12 cellular contexts compared by ENCODE assay signal in genomic region chr7:139745330-139746143, GRCh38. TPM values are rescaled to one million over a fixed set of nuclear protein-coding genes. Genes with fewer than 3 reads are reported as not detected.
DNase-seq lines count a peak whose midpoint lies in the region; ATAC-seq and TF ChIP-seq lines count a peak whose summit lies in the region.
"Had no signal": no experiment of that assay in that cellular context is flagged by ENCODE, and none has a peak within 500 bp of the region (broad histone marks: within the 10 kb centered on the region; RNA-seq: fewer than 3 reads in every experiment).

No MANE protein-coding gene starts in this region.

- H3K79me2 ChIP-seq in GM23338 (replicated peaks; ENCODE audit: insufficient read depth) (peaks cover 33% of the 10 kb centered on the region), osteoblast (ENCODE audit: insufficient read depth, low read length) (peaks cover 100% of the 10 kb centered on the region), Karpas-422 (ENCODE audit: low read length) (no peaks in the 10 kb centered on the region)

- H4K20me1 ChIP-seq in GM23338 (replicated peaks; ENCODE audit: insufficient read depth), result no peaks in the 10 kb centered on the region; the same call in 1 of the 2 replicates
- H4K20me1 ChIP-seq in osteoblast (ENCODE audit: insufficient read depth, low read length), result peaks cover 34% of the 10 kb centered on the region
- no peaks in the 10 kb centered on the region for H4K20me1 ChIP-seq in Karpas-422 (ENCODE audit: insufficient read depth, low read depth, low read length)

- no peaks in the 10 kb centered on the region for H3K9me3 ChIP-seq in osteoblast (ENCODE audit: low read depth, low read length)
- H3K9me3 ChIP-seq in Karpas-422 (ENCODE audit: low read length), result no peaks in the 10 kb centered on the region
- H3K9me3 ChIP-seq in ovary, result no peaks in the 10 kb centered on the region
- H3K9me3 ChIP-seq: vagina had no signal

- TF ChIP-seq POLR2A in ovary (IDR thresholded peaks at IDR 0.05), result no peak

- H3K36me3 Mint-ChIP-seq in GM23338 (ENCODE audit: low read depth) (no peaks in the 10 kb centered on the region), glutamatergic neuron (ENCODE audit: unreplicated experiment) (no peaks in the 10 kb centered on the region)

- TF ChIP-seq CTCF in GM23338 (conservative IDR thresholded peaks at IDR 0.05; ENCODE audit: low read depth in 2 of 2) (no peak), RWPE1 (conservative IDR thresholded peaks at IDR 0.05; ENCODE audit: low read depth) (no peak), glutamatergic neuron (IDR thresholded peaks at IDR 0.05; ENCODE audit: partially characterized antibody, unreplicated experiment) (no peak), osteoblast (IDR thresholded peaks at IDR 0.05; ENCODE audit: extremely low read depth, low read depth, low read length) (no peak), ovary (IDR thresholded peaks at IDR 0.05) (no peak)

- 32 to 37% (median 34%) methylated on average over 11 of the region's 11 CpGs for WGBS in ovary, 3 donors

- TF ChIP-seq EP300 in ovary (IDR thresholded peaks at IDR 0.05), result no peak

- H3K4me3 Mint-ChIP-seq in GM23338 (no peak overlapping the region), glutamatergic neuron (ENCODE audit: unreplicated experiment) (peak overlapping the region; percentile 7)
- H3K4me3 Mint-ChIP-seq: activated CD8-positive, alpha-beta T cell treated with anti-CD3 and anti-CD28 coated beads for 36 hours had no signal

- H3K27ac ChIP-seq in GM23338 (ENCODE audit: low read depth) (peak overlapping the region; percentile 50; the same call in 1 of the 2 replicates), RWPE1 (peak overlapping the region; percentile 42), osteoblast (ENCODE audit: low read depth, low read length) (peak overlapping the region; percentile 68), Karpas-422 (ENCODE audit: low read length) (no peak overlapping the region), ovary (no peak overlapping the region)
- H3K27ac ChIP-seq: vagina had no signal

- intact Hi-C loops in ovary (cut with DNase I), result loop anchor here in 1 of 4 donors (10.0 kb wide), 1 partner anchor 91 kb away; no protein-coding TSS in a partner anchor

- H3K4me1 Mint-ChIP-seq in GM23338, result peaks cover 22% of the 10 kb centered on the region
- peaks cover 33% of the 10 kb centered on the region for H3K4me1 Mint-ChIP-seq in glutamatergic neuron (ENCODE audit: low read depth, unreplicated experiment)

- H3K9me2 ChIP-seq in GM23338 (ENCODE audit: insufficient read depth) (no peaks in the 10 kb centered on the region), Karpas-422 (replicated peaks; ENCODE audit: insufficient read depth, low read length) (no peaks in the 10 kb centered on the region)

- no peak for DNase-seq in GM23338 (ENCODE audit: low spot score)
- DNase-seq in RWPE1 (ENCODE audit: low spot score), result no peak
- DNase-seq in glutamatergic neuron, result no peak
- DNase-seq in osteoblast (ENCODE audit: insufficient read length, low spot score, missing footprints), result no peak
- no peak for DNase-seq in Karpas-422
- no peak for DNase-seq in ovary
- DNase-seq in RPMI8226, result no peak
- DNase-seq: activated CD8-positive, alpha-beta T cell treated with anti-CD3 and anti-CD28 coated beads for 36 hours; amniotic stem cell; DMS153 had no signal

- POLR2A ChIA-PET in RWPE1 (lab: Yijun Ruan, JAX; ENCODE audit: low non-redundant PET), result no interaction called here

- H3K9me3 Mint-ChIP-seq in GM23338 (no peaks in the 10 kb centered on the region), glutamatergic neuron (ENCODE audit: unreplicated experiment) (peaks cover 3% of the 10 kb centered on the region)
- H3K9me3 Mint-ChIP-seq: activated CD8-positive, alpha-beta T cell treated with anti-CD3 and anti-CD28 coated beads for 36 hours had no signal

- H3K4me3 ChIP-seq in GM23338 (no peak overlapping the region), osteoblast (ENCODE audit: insufficient read depth, low read length) (no peak overlapping the region), Karpas-422 (ENCODE audit: low read length) (no peak overlapping the region), ovary (no peak overlapping the region)
- H3K4me3 ChIP-seq: vagina had no signal

- no peaks in the 10 kb centered on the region for H3F3A ChIP-seq in GM23338 (replicated peaks; ENCODE audit: low read depth)

- ATAC-seq in GM23338 (peak; percentile 79), GM21515 (IDR thresholded peaks at IDR 0.05; ENCODE audit: unreplicated experiment) (no peak)
- ATAC-seq: activated CD8-positive, alpha-beta T cell treated with anti-CD3 and anti-CD28 coated beads for 36 hours had no signal

- no peaks in the 10 kb centered on the region for H3K36me3 ChIP-seq in GM23338 (ENCODE audit: insufficient read depth)
- no peaks in the 10 kb centered on the region for H3K36me3 ChIP-seq in osteoblast (ENCODE audit: insufficient read depth, low read length)
- H3K36me3 ChIP-seq in Karpas-422 (ENCODE audit: insufficient read depth, low read length), result no peaks in the 10 kb centered on the region
- no peaks in the 10 kb centered on the region for H3K36me3 ChIP-seq in ovary
- H3K36me3 ChIP-seq: vagina had no signal

- CTCF ChIA-PET in RWPE1 (lab: Yijun Ruan, JAX), result no interaction called here

- no peak overlapping the region for H3K9ac ChIP-seq in Karpas-422 (ENCODE audit: low read length)

- peak overlapping the region; percentile 53 for H3K27ac Mint-ChIP-seq in GM23338
- peak overlapping the region; percentile 25 for H3K27ac Mint-ChIP-seq in glutamatergic neuron (ENCODE audit: unreplicated experiment)
- H3K27ac Mint-ChIP-seq: activated CD8-positive, alpha-beta T cell treated with anti-CD3 and anti-CD28 coated beads for 36 hours had no signal

- H3K27me3 Mint-ChIP-seq in GM23338 (ENCODE audit: insufficient read depth, low read depth, poor library complexity) (no peaks in the 10 kb centered on the region), glutamatergic neuron (ENCODE audit: unreplicated experiment) (peaks cover 2% of the 10 kb centered on the region)
- H3K27me3 Mint-ChIP-seq: activated CD8-positive, alpha-beta T cell treated with anti-CD3 and anti-CD28 coated beads for 36 hours had no signal

- H3K4me2 ChIP-seq in GM23338 (no peak overlapping the region), osteoblast (ENCODE audit: insufficient read depth, low read length) (no peak overlapping the region), Karpas-422 (ENCODE audit: low read depth, low read length, poor library complexity, severe bottlenecking) (no peak overlapping the region)

- peaks cover 10% of the 10 kb centered on the region for H3K4me1 ChIP-seq in GM23338 (ENCODE audit: insufficient read depth)
- H3K4me1 ChIP-seq in osteoblast (ENCODE audit: insufficient read depth, low read length), result peaks cover 55% of the 10 kb centered on the region
- H3K4me1 ChIP-seq in Karpas-422 (ENCODE audit: low read length), result no peaks in the 10 kb centered on the region
- peaks cover 21% of the 10 kb centered on the region for H3K4me1 ChIP-seq in ovary (ENCODE audit: insufficient read depth)

- H2AFZ ChIP-seq in GM23338 (no peak overlapping the region), osteoblast (ENCODE audit: low read length) (no peak overlapping the region), Karpas-422 (ENCODE audit: low read length) (no peak overlapping the region)

- H3K27me3 ChIP-seq in GM23338 (ENCODE audit: insufficient read depth) (no peaks in the 10 kb centered on the region), osteoblast (ENCODE audit: insufficient read depth, low read length) (no peaks in the 10 kb centered on the region), Karpas-422 (ENCODE audit: low read length) (no peaks in the 10 kb centered on the region), ovary (no peaks in the 10 kb centered on the region)
- H3K27me3 ChIP-seq: vagina had no signal

TF ChIP-seq in GM23338, 12 proteins besides CTCF, POLR2A, EP300 and RAD21 (continues in another document):
- TF ChIP-seq ETS1 (IDR thresholded peaks at IDR 0.05) (no peak), STAT1 (IDR thresholded peaks at IDR 0.05; ENCODE audit: unreplicated experiment) (no peak), EZH2 (IDR thresholded peaks at IDR 0.05; ENCODE audit: low read depth, unreplicated experiment) (no peak), NANOG (IDR thresholded peaks at IDR 0.05; ENCODE audit: borderline replicate concordance) (no peak), CREB1 (CRISPR knock-in tag; IDR thresholded peaks at IDR 0.05; ENCODE audit: low read depth) (no peak), ZNF114 (CRISPR knock-in tag; IDR thresholded peaks at IDR 0.05) (no peak), ZNF331 (CRISPR knock-in tag; IDR thresholded peaks at IDR 0.05; ENCODE audit: low read depth) (no peak)

RNA-seq across cellular contexts. Expression of gene HIPK2, which starts 32.3 kb away (rescaled TPM):
- 13.8 and 16.9 TPM in 2 replicates for total RNA-seq in GM23338 (2014; rRNA removed; shearing (Covaris generic))
- polyA plus RNA-seq in GM23338 (2016; fragmentation: Nextera tagmentation; extraction: Ambion mirVana) (5.9 and 7.3 TPM in 2 replicates), ovary (10 to 100 TPM in 1 of 2 donors, 1 to 10 TPM in 1; 7.3 to 14.8 TPM)
- total RNA-seq in glutamatergic neuron (ENCODE audit: unreplicated experiment) (36.9 TPM), osteoblast (12.7 and 13.3 TPM in 2 replicates), ovary (10 to 100 TPM in 6 of 7 donors, 1 to 10 TPM in 1; 9.9 to 38.4 (median 35.1) TPM)
- total RNA-seq in Karpas-422 (2014; rRNA removed; shearing (Covaris generic); ENCODE audit: low replicate concordance), result not detected in 2 replicates

Comparison
In these comparisons a context has a peak if more than half of its experiments do, and no peak if none do; other contexts are left out.
1. H3K27ac ChIP-seq: peak in GM23338 (single experiment), RWPE1 (single experiment) and osteoblast (single experiment); none in Karpas-422 (single experiment) and ovary (0 of 2).
2. RNA of gene HIPK2, which starts 32.3 kb away (total RNA-seq): 36.9 TPM in glutamatergic neuron (single experiment), 9.9 to 38.4 TPM in ovary, 13.8 to 16.9 TPM in GM23338 and 12.7 to 13.3 TPM in osteoblast; not detected in Karpas-422; every median in the first group is over 10 times any median in the second.